19 cellular contexts compared by ENCODE assay signal in genomic region chr7:51253157-51253556, GRCh38.
DNase-seq lines count a peak whose midpoint lies in the region; ATAC-seq and TF ChIP-seq lines count a peak whose summit lies in the region.
"Had no signal": no experiment of that assay in that cellular context is flagged by ENCODE, and none has a peak within 500 bp of the region (broad histone marks: within the 10 kb centered on the region; RNA-seq: fewer than 3 reads in every experiment).

No MANE protein-coding gene starts in this region.

- peaks cover 11% of the 10 kb centered on the region; the same call in 1 of the 2 replicates for H3K4me1 ChIP-seq in HEK293 (ENCODE audit: control insufficient read depth, insufficient read depth, low read length)
- H3K4me1 ChIP-seq in thyroid gland = peaks cover 5 to 7% of the 10 kb centered on the region in 2 donors
- H3K4me1 ChIP-seq: vagina had no signal

- H3K27ac ChIP-seq in HEK293 (ENCODE audit: extremely low read depth, low read depth, low read length) = no peak overlapping the region
- no peak overlapping the region for H3K27ac ChIP-seq in thyroid gland
- H3K27ac ChIP-seq: gastroesophageal sphincter, vagina had no signal

- 89 to 94% methylated on average over 3 of the region's 3 CpGs for WGBS in thyroid gland, 2 donors

- H3K36me3 ChIP-seq in HEK293 (ENCODE audit: control insufficient read depth in 2 of 2, insufficient read depth in 1 of 2, low read length in 2 of 2) = no peaks in the 10 kb centered on the region
- H3K36me3 ChIP-seq in kidney epithelial cell (ENCODE audit: control insufficient read depth, insufficient read depth, low read length) = no peaks in the 10 kb centered on the region
- no peaks in the 10 kb centered on the region for H3K36me3 ChIP-seq in thyroid gland
- H3K36me3 ChIP-seq: gastroesophageal sphincter, vagina had no signal

- intact Hi-C loops in thyroid gland (cut with DNase I) = no loop called here

- CTCF ChIA-PET in HEK293 (lab: Yijun Ruan, JAX) = interaction anchor here (0.7 to 1.6 kb wide), 2 partner anchors 55 to 114 kb away, joined by 3 to 7 read pairs; no protein-coding TSS in a partner anchor

- no peak for TF ChIP-seq CTCF in HEK293 (tag by site-specific recombination; IDR thresholded peaks at IDR 0.05)
- TF ChIP-seq CTCF in kidney epithelial cell (IDR thresholded peaks at IDR 0.05; ENCODE audit: insufficient read depth, low read length, poor library complexity, severe bottlenecking) = peak; percentile 9
- peak in 3 of 6 experiments; percentile 30 to 41 (median 33) for TF ChIP-seq CTCF in thyroid gland (IDR thresholded peaks at IDR 0.05)

- no peak for TF ChIP-seq POLR2A in thyroid gland (IDR thresholded peaks at IDR 0.05)

- POLR2A ChIA-PET in HEK293 (lab: Yijun Ruan, JAX) = no interaction called here

- DNase-seq in ACHN = peak; percentile 52
- DNase-seq in SK-MEL-5 (ENCODE audit: low read depth, low spot score) = peak; percentile 44
- no peak for DNase-seq in kidney epithelial cell (ENCODE audit: low read depth)
- DNase-seq in HK-2 (ENCODE audit: unreplicated experiment) = no peak
- no peak for DNase-seq in activated effector memory CD4-positive, alpha-beta T cell treated with anti-CD3 and anti-CD28 coated beads, Interleukin-2, amount 50 U/mL, for 16 hours
- DNase-seq in thyroid gland = no peak
- DNase-seq: activated CD4-positive, alpha-beta T cell treated with anti-CD3 and anti-CD28 coated beads, Interleukin-2, amount 10 ng/mL, durations not matched to agents 7 days and 5 days; activated naive CD8-positive, alpha-beta T cell treated with anti-CD3 and anti-CD28 coated beads, Interleukin-2, amount 10 ng/mL, durations not matched to agents 7 days and 5 days; DMS79 treated with DMSO at 0.1 percent for 48 hours; HCEC 1CT; NCI-H1930; SHP77 treated with DMSO at 0.1 percent for 48 hours; stimulated activated naive CD8-positive, alpha-beta T cell treated with anti-CD3 and anti-CD28 coated beads, Interleukin-15, Interleukin-2, amounts not matched to agents 100 U/mL and 50 U/mL, for 24 hours; T-helper 9 cell had no signal

- ATAC-seq in HG03108 (IDR thresholded peaks at IDR 0.05; ENCODE audit: unreplicated experiment) = no peak
- ATAC-seq: gastroesophageal sphincter; stimulated activated naive CD8-positive, alpha-beta T cell treated with anti-CD3 and anti-CD28 coated beads, Interleukin-15, Interleukin-2, amounts not matched to agents 100 U/mL and 50 U/mL, for 24 hours had no signal

- H3K9me3 ChIP-seq in HEK293 (ENCODE audit: control insufficient read depth, insufficient read depth, low read depth, low read length) (no peaks in the 10 kb centered on the region), thyroid gland (no peaks in the 10 kb centered on the region)
- H3K9me3 ChIP-seq: gastroesophageal sphincter, vagina had no signal

- in situ Hi-C loops in ACHN (cut with HindIII; ENCODE audit: low pct_ligation_motif_present, low pct_unique_long_range_greater_than_20kb, low sequenced_read_pairs) = no loop called here
- in situ Hi-C loops in SK-MEL-5 (cut with HindIII; ENCODE audit: low pct_unique_long_range_greater_than_20kb, low sequenced_read_pairs) = no loop called here

- H3K27me3 ChIP-seq in kidney epithelial cell (ENCODE audit: control insufficient read depth, insufficient read depth, low read length) (no peaks in the 10 kb centered on the region), thyroid gland (no peaks in the 10 kb centered on the region)
- H3K27me3 ChIP-seq: gastroesophageal sphincter, vagina had no signal

- H3K4me3 ChIP-seq in HEK293 (ENCODE audit: low read depth, low read length) (no peak overlapping the region), kidney epithelial cell (ENCODE audit: low read depth, low read length) (no peak overlapping the region), thyroid gland (replicated peaks in 1 of 3) (no peak overlapping the region)
- H3K4me3 ChIP-seq: gastroesophageal sphincter, smooth muscle cell, vagina had no signal

TF ChIP-seq in HEK293, 187 proteins besides CTCF, POLR2A, EP300 and RAD21:
- TF ChIP-seq ZNF132 (tag by site-specific recombination; IDR thresholded peaks at IDR 0.05; ENCODE audit: borderline replicate concordance) (no peak), ZBTB7A (tag by site-specific recombination; IDR thresholded peaks at IDR 0.05; ENCODE audit: low read depth) (no peak), ZNF654 (tag by site-specific recombination; IDR thresholded peaks at IDR 0.05; ENCODE audit: low read depth) (0 out of 2 replicates have a peak, but pooled peaks have one; percentile 6)
TF ChIP-seq in HEK293: peak in this region for 1.

Comparison
In these comparisons a context has a peak if more than half of its experiments do, and no peak if none do; other contexts are left out.
1. DNase-seq: peak in ACHN (single experiment) and SK-MEL-5 (single experiment); none in kidney epithelial cell (single experiment), HK-2 (single experiment), activated effector memory CD4-positive, alpha-beta T cell treated with anti-CD3 and anti-CD28 coated beads, Interleukin-2, amount 50 U/mL, for 16 hours (single experiment) and thyroid gland (0 of 2).